8 cellular contexts compared by ENCODE assay signal in genomic region chr1:156122519-156123355, GRCh38. TPM values are rescaled to one million over a fixed set of nuclear protein-coding genes. Genes with fewer than 3 reads are reported as not detected.
DNase-seq lines count a peak whose midpoint lies in the region; ATAC-seq and TF ChIP-seq lines count a peak whose summit lies in the region.

No MANE protein-coding gene starts in this region.

- in situ Hi-C loops in IMR-90 (cut with MboI; ENCODE audit: low sequenced_read_pairs): no loop called here

- peak overlapping the region; percentile 99 for H3K4ac ChIP-seq in IMR-90 (ENCODE audit: low read depth, low read length)

- H4K91ac ChIP-seq in IMR-90 (ENCODE audit: insufficient read depth, low read depth, low read length): peak overlapping the region; percentile 99

- peak overlapping the region; percentile 55 for H2AFZ ChIP-seq in IMR-90 (replicated peaks; ENCODE audit: low read length, poor library complexity)

- peak overlapping the region; percentile 96 for H2BK5ac ChIP-seq in IMR-90 (ENCODE audit: low read depth, low read length, poor library complexity, severe bottlenecking)

- H3K27ac ChIP-seq in BLaER1 treated with 17β-estradiol and CSF1 and Interleukin-3, amounts not matched to agents 10 nM and 100 nM: peak overlapping the region in 7 of 11 experiments; percentile 51 to 96 (median 83); a peak in 13 of 22 replicates
- H3K27ac ChIP-seq in IMR-90 (ENCODE audit: insufficient read depth, low read length) (peak overlapping the region; percentile 98), angular gyrus (ENCODE audit: low read depth, low read length) (peak overlapping the region; percentile 93), right atrium auricular region (peak overlapping the region; percentile 97 to 100)

- peak overlapping the region; percentile 99 for H2BK15ac ChIP-seq in IMR-90 (ENCODE audit: low read depth, low read length)

- TF ChIP-seq CTCF in IMR-90 (conservative IDR thresholded peaks at IDR 0.05; ENCODE audit: low read depth, low read length) (no peak), right atrium auricular region (IDR thresholded peaks at IDR 0.05) (no peak), retinal pigment epithelial cell (conservative IDR thresholded peaks at IDR 0.05; ENCODE audit: low read depth, low read length) (no peak), GM20000 (IDR thresholded peaks at IDR 0.05; ENCODE audit: extremely low read depth, missing control alignments) (no peak)

- peak overlapping the region; percentile 98 to 99 for H4K8ac ChIP-seq in IMR-90 (ENCODE audit: low read depth in 2 of 2, low read length in 2 of 2)

- peak overlapping the region; percentile 98 for H3K23ac ChIP-seq in IMR-90 (ENCODE audit: low read depth, low read length)

- TF ChIP-seq RAD21 in IMR-90 (IDR thresholded peaks at IDR 0.05; ENCODE audit: low read length): no peak

- H3K4me2 ChIP-seq in BLaER1 treated with 17β-estradiol and CSF1 and Interleukin-3, amounts not matched to agents 10 nM and 100 nM: peak overlapping the region; percentile 87 to 99 (median 90)
- H3K4me2 ChIP-seq in IMR-90 (ENCODE audit: low read depth, low read length): peak overlapping the region; percentile 78

- dilution Hi-C loops in IMR-90 (cut with HindIII; ENCODE audit: low sequenced_read_pairs, unreplicated experiment): no loop called here

- H3K4me1 ChIP-seq in BLaER1 treated with 17β-estradiol and CSF1 and Interleukin-3, amounts not matched to agents 10 nM and 100 nM: peaks cover 71 to 100% (median 89%) of the 10 kb centered on the region in 10 experiments
- H3K4me1 ChIP-seq in IMR-90 (ENCODE audit: control insufficient read depth, insufficient read depth, low read length) (peaks cover 60% of the 10 kb centered on the region), right atrium auricular region (peaks cover 0 to 100% of the 10 kb centered on the region in 2 donors)

- H3K9me3 ChIP-seq in BLaER1 treated with 17β-estradiol and CSF1 and Interleukin-3, amounts not matched to agents 10 nM and 100 nM (replicated peaks in 1 of 11): no peaks in the 10 kb centered on the region
- H3K9me3 ChIP-seq in IMR-90 (ENCODE audit: control insufficient read depth, insufficient read depth, low read length) (no peaks in the 10 kb centered on the region), right atrium auricular region (no peaks in the 10 kb centered on the region)

- no CpG with 5 or more reads among the region's 14 CpGs for WGBS in IMR-90 (ENCODE audit: extremely low coverage in 2 of 2, insufficient read length in 1 of 2), 2 experiments

- CTCF ChIA-PET in IMR-90 (lab: Yijun Ruan, JAX): interaction anchor here (1.3 to 2.1 kb wide), 2 partner anchors 19 to 26 kb away, joined by 3 to 7 read pairs; no protein-coding TSS in a partner anchor

- POLR2A ChIA-PET in IMR-90 (lab: Charles Lee; ENCODE audit: unreplicated experiment): interaction anchor here (1.0 kb wide), 1 partner anchor 90 kb away, joined by 3 read pairs; the partner anchor contains the start of gene PMF1

- BruUV-seq in IMR-90 (replicated peaks; lab: Mats Ljungman, UMichigan): no TSS peak

- H3K9me1 ChIP-seq in IMR-90 (ENCODE audit: insufficient read depth, low read length): peaks cover 25% of the 10 kb centered on the region

- H2AK5ac ChIP-seq in IMR-90 (ENCODE audit: low read depth, low read length): peak overlapping the region; percentile 99

- peak overlapping the region; percentile 92 for H3K18ac ChIP-seq in IMR-90 (ENCODE audit: low read depth, low read length)

- DNase-seq in IMR-90: peak; percentile 92
- peak; percentile 94 for DNase-seq in right atrium auricular region (ENCODE audit: low spot score)
- DNase-seq in retinal pigment epithelial cell (ENCODE audit: low read depth): no peak
- no peak for DNase-seq in GM20000 (ENCODE audit: low spot score)

- no peaks in the 10 kb centered on the region for H3K36me3 ChIP-seq in BLaER1 treated with 17β-estradiol and CSF1 and Interleukin-3, amounts not matched to agents 10 nM and 100 nM
- peaks cover 13% of the 10 kb centered on the region for H3K36me3 ChIP-seq in IMR-90 (ENCODE audit: control insufficient read depth, insufficient read depth, low read length)
- H3K36me3 ChIP-seq in right atrium auricular region: no peaks in the 10 kb centered on the region

- H3K56ac ChIP-seq in IMR-90 (ENCODE audit: extremely low read depth, insufficient read depth, low read length): peak overlapping the region; percentile 98

- peaks cover 0 to 17% (median 8%) of the 10 kb centered on the region in 11 experiments; a peak in 10 of 22 replicates for H3K27me3 ChIP-seq in BLaER1 treated with 17β-estradiol and CSF1 and Interleukin-3, amounts not matched to agents 10 nM and 100 nM
- no peaks in the 10 kb centered on the region for H3K27me3 ChIP-seq in IMR-90 (ENCODE audit: control insufficient read depth, insufficient read depth, low read length)
- no peaks in the 10 kb centered on the region for H3K27me3 ChIP-seq in right atrium auricular region

- TF ChIP-seq POLR2A in IMR-90 (IDR thresholded peaks at IDR 0.05; ENCODE audit: low read depth, low read length): peak; percentile 47; the same call in 1 of the 2 replicates

- H4K20me1 ChIP-seq in BLaER1 treated with 17β-estradiol and CSF1 and Interleukin-3, amounts not matched to agents 10 nM and 100 nM: peaks cover 0 to 30% (median 11%) of the 10 kb centered on the region in 11 experiments; a peak in 17 of 22 replicates
- peaks cover 69% of the 10 kb centered on the region for H4K20me1 ChIP-seq in IMR-90 (ENCODE audit: insufficient read depth, low read length)

- peak overlapping the region; percentile 99 for H3K14ac ChIP-seq in IMR-90 (replicated peaks; ENCODE audit: low read depth, low read length)

- peaks cover 0 to 32% of the 10 kb centered on the region in 2 experiments; a peak in 2 of 4 replicates for H3K79me1 ChIP-seq in IMR-90 (ENCODE audit: low read depth in 1 of 2, low read length in 2 of 2)

- peak overlapping the region; percentile 97 for H2BK120ac ChIP-seq in IMR-90 (ENCODE audit: low read depth, low read length)

- peak overlapping the region; percentile 99 for H2AK9ac ChIP-seq in IMR-90 (replicated peaks; ENCODE audit: low read depth, low read length, poor library complexity)

- peak overlapping the region in 1 of 10 experiments; percentile 3; a peak in 2 of 20 replicates for H3K4me3 ChIP-seq in BLaER1 treated with 17β-estradiol and CSF1 and Interleukin-3, amounts not matched to agents 10 nM and 100 nM
- H3K4me3 ChIP-seq in IMR-90 (ENCODE audit: insufficient read depth, low read depth, low read length): peak overlapping the region; percentile 33
- peak overlapping the region; percentile 27 to 41 for H3K4me3 ChIP-seq in right atrium auricular region
- peak overlapping the region; percentile 31 for H3K4me3 ChIP-seq in retinal pigment epithelial cell (ENCODE audit: low read length)

- intact Hi-C loops in IMR-90 (cut with micrococcal nuclease): loop anchor here (1.0 kb wide), 1 partner anchor 8 kb away; the partner anchor contains the start of gene LMNA

- peak overlapping the region; percentile 95 for H4K5ac ChIP-seq in IMR-90 (ENCODE audit: low read depth, low read length)

- peak; percentile 27 for ATAC-seq in IMR-90 (ENCODE audit: low read depth)
- no peak for ATAC-seq in GM21737 (IDR thresholded peaks at IDR 0.05; ENCODE audit: unreplicated experiment)
- no peak for ATAC-seq in HG02840 (IDR thresholded peaks at IDR 0.05; ENCODE audit: low FRiP score, unreplicated experiment)

- H3K9ac ChIP-seq in BLaER1 treated with 17β-estradiol and CSF1 and Interleukin-3, amounts not matched to agents 10 nM and 100 nM: peak overlapping the region in 5 of 11 experiments; percentile 15 to 89 (median 81); a peak in 8 of 22 replicates
- H3K9ac ChIP-seq in IMR-90 (ENCODE audit: low read depth, low read length): peak overlapping the region; percentile 70

- peak overlapping the region; percentile 88 for H2BK20ac ChIP-seq in IMR-90 (ENCODE audit: low read depth, low read length)

TF ChIP-seq in IMR-90, 13 proteins besides CTCF, POLR2A, EP300 and RAD21 (continues in another document):
- TF ChIP-seq, protein P1, sequence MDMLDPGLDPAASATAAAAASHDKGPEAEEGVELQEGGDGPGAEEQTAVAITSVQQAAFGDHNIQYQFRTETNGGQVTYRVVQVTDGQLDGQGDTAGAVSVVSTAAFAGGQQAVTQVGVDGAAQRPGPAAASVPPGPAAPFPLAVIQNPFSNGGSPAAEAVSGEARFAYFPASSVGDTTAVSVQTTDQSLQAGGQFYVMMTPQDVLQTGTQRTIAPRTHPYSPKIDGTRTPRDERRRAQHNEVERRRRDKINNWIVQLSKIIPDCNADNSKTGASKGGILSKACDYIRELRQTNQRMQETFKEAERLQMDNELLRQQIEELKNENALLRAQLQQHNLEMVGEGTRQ (IDR thresholded peaks at IDR 0.05; ENCODE audit: low read depth, low read length): no peak
- TF ChIP-seq RFX5 (IDR thresholded peaks at IDR 0.05; ENCODE audit: low read depth, low read length) (no peak), CEBPB (IDR thresholded peaks at IDR 0.05; ENCODE audit: low read depth, low read length) (0 out of 2 replicates have a peak, but pooled peaks have one; percentile 14), RCOR1 (IDR thresholded peaks at IDR 0.05; ENCODE audit: insufficient replicate concordance, low read length) (no peak), BHLHE40 (IDR thresholded peaks at IDR 0.05; ENCODE audit: low read depth, low read length) (no peak), FOS (IDR thresholded peaks at IDR 0.05; ENCODE audit: low read depth, low read length) (peak; percentile 54), MAFK (IDR thresholded peaks at IDR 0.05; ENCODE audit: low read depth, low read length) (0 out of 2 replicates have a peak, but pooled peaks have one; percentile 2)

RNA-seq across cellular contexts. Expression of gene LMNA, which starts 8.2 kb away (rescaled TPM):
- total RNA-seq in IMR-90 (2012; rRNA removed) (753 and 755 TPM in 2 replicates), right atrium auricular region (100 to 1,000 TPM; 258 to 273 TPM)
- 563 and 927 TPM in 2 replicates for polyA plus RNA-seq in IMR-90 (2012; rRNA removed)
- polyA plus RNA-seq in IMR-90 (2012; cell fraction: cytosol; rRNA removed): 602 and 638 TPM in 2 replicates
- 1,137 and 1,144 TPM in 2 replicates for polyA plus RNA-seq in IMR-90 (2012; cell fraction: nucleus; rRNA removed; ENCODE audit: low replicate concordance)

RNA-seq across cellular contexts. Expression of gene SEMA4A, which starts 30.6 kb away (rescaled TPM):
- total RNA-seq in IMR-90 (2012; rRNA removed) (0.18 and 0.28 TPM in 2 replicates), right atrium auricular region (1 to 10 TPM; 2.0 to 4.2 TPM)
- 0.86 and 1.4 TPM in 2 replicates for polyA plus RNA-seq in IMR-90 (2012; rRNA removed)
- polyA plus RNA-seq in IMR-90 (2012; cell fraction: cytosol; rRNA removed): 0.15 and 0.41 TPM in 2 replicates
- 10.3 and 13.3 TPM in 2 replicates for polyA plus RNA-seq in IMR-90 (2012; cell fraction: nucleus; rRNA removed; ENCODE audit: low replicate concordance)

RNA-seq across cellular contexts. Expression of gene MEX3A, which starts 40.5 kb away (rescaled TPM):
- total RNA-seq in IMR-90 (2012; rRNA removed) (2.3 and 2.5 TPM in 2 replicates), right atrium auricular region (under 1 TPM; 0.15 to 0.47 TPM)
- 9.0 and 11.6 TPM in 2 replicates for polyA plus RNA-seq in IMR-90 (2012; rRNA removed)
- polyA plus RNA-seq in IMR-90 (2012; cell fraction: cytosol; rRNA removed): 4.0 and 8.8 TPM in 2 replicates
- 14.6 and 16.6 TPM in 2 replicates for polyA plus RNA-seq in IMR-90 (2012; cell fraction: nucleus; rRNA removed; ENCODE audit: low replicate concordance)

Comparison
In these comparisons a context has a peak if more than half of its experiments do, and no peak if none do; other contexts are left out.
1. DNase-seq: peak in IMR-90 (single experiment) and right atrium auricular region (single experiment); none in retinal pigment epithelial cell (single experiment) and GM20000 (single experiment).
2. Peak in every context shown above with its lines, with median percentiles within 50 percentile points of each other: H3K27ac ChIP-seq.